Comparison of ENCODE assay signal across 27 cellular contexts in the genomic region with DNA sequence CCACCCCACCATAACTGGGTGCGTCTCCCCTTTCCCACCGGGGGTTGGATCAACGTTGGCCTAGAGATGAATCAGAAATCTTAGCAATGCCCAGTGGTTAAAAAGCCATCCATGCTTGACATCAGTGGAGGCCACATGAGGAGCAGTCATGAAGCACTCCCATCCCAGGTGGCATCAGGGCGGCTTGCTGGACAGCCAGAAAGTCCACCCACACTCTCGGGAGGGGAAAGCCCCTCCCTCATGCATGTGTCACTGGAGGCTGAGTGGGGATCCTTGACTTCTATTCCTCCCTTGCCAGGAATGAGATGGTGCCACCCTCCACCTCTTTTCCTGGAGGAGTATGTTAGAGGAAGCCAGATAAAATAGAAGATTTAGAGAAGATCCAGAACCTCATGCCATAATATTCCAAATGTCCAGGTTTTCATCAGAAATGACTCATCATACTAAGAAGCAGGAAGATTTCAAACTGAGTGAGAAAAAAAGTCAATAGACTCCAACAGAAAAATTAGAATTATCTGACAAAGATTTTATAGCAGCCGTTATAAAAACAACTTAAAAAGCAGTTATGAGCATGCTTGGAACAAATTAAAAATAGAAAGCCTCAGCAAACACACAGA.
DNase-seq lines count a peak whose midpoint lies in the region; ATAC-seq and TF ChIP-seq lines count a peak whose summit lies in the region.
"Had no signal": no experiment of that assay in that cellular context is flagged by ENCODE, and none has a peak within 500 bp of the region (broad histone marks: within the 10 kb centered on the region; RNA-seq: fewer than 3 reads in every experiment).

No MANE protein-coding gene starts in this region.

- H3K4me1 ChIP-seq in SK-N-SH (ENCODE audit: control insufficient read depth in 1 of 2, insufficient read depth in 2 of 2, low read depth in 1 of 2, low read length in 1 of 2): peaks cover 4 to 24% of the 10 kb centered on the region in 2 experiments
- peaks cover 0 to 5% of the 10 kb centered on the region in 2 donors for H3K4me1 ChIP-seq in lung (ENCODE audit: control insufficient read depth in 2 of 2, insufficient read depth in 2 of 2, low read length in 2 of 2)
- H3K4me1 ChIP-seq in uterus: no peaks in the 10 kb centered on the region
- H3K4me1 ChIP-seq in trophoblast cell (ENCODE audit: control insufficient read depth in 1 of 2, insufficient read depth in 2 of 2, low read length in 2 of 2): no peaks in the 10 kb centered on the region

- no peak for TF ChIP-seq POLR2A in uterus (IDR thresholded peaks at IDR 0.05)

- no peak for TF ChIP-seq CTCF in SK-N-SH (IDR thresholded peaks at IDR 0.05)
- TF ChIP-seq CTCF in chondrocyte (IDR thresholded peaks at IDR 0.05): no peak
- no peak for TF ChIP-seq CTCF in lung (IDR thresholded peaks at IDR 0.05; ENCODE audit: control extremely low read depth, extremely low read depth)
- no peak for TF ChIP-seq CTCF in uterus (IDR thresholded peaks at IDR 0.05)

- H3K4ac ChIP-seq in trophoblast cell (ENCODE audit: low read depth, low read length): no peak overlapping the region

- H2BK12ac ChIP-seq in trophoblast cell (ENCODE audit: low read length): no peak overlapping the region

- no peak overlapping the region for H2BK120ac ChIP-seq in trophoblast cell (ENCODE audit: insufficient read depth, low read length, poor library complexity)

- H3K9me3 ChIP-seq in SK-N-SH (no peaks in the 10 kb centered on the region), lung (ENCODE audit: control insufficient read depth in 2 of 2, insufficient read depth in 1 of 2, low read length in 1 of 2) (peaks cover 0 to 6% of the 10 kb centered on the region in 2 donors), uterus (no peaks in the 10 kb centered on the region), trophoblast cell (ENCODE audit: insufficient read depth, low read depth, low read length) (no peaks in the 10 kb centered on the region)
- H3K9me3 ChIP-seq: transverse colon had no signal

- H4K91ac ChIP-seq in trophoblast cell (ENCODE audit: low read depth, low read length): no peak overlapping the region

- POLR2A ChIA-PET in SK-N-SH (lab: Yijun Ruan, JAX): no interaction called here

- H3K27me3 ChIP-seq in SK-N-SH (ENCODE audit: insufficient read depth): no peaks in the 10 kb centered on the region
- H3K27me3 ChIP-seq in lung (ENCODE audit: control insufficient read depth, insufficient read depth): no peaks in the 10 kb centered on the region
- no peaks in the 10 kb centered on the region for H3K27me3 ChIP-seq in uterus
- no peaks in the 10 kb centered on the region for H3K27me3 ChIP-seq in trophoblast cell (ENCODE audit: insufficient read depth, low read length)
- H3K27me3 ChIP-seq: heart right ventricle, transverse colon had no signal

- CTCF ChIA-PET in SK-N-SH (lab: Yijun Ruan, JAX): interaction anchor here (0.6 kb wide), 1 partner anchor 872 kb away, joined by 3 read pairs; no protein-coding TSS in a partner anchor

- intact Hi-C loops in uterus (cut with DNase I; ENCODE audit: low total_unique reads): no loop called here

- H3F3A ChIP-seq in SK-N-SH (replicated peaks; ENCODE audit: insufficient read depth): peaks cover 14% of the 10 kb centered on the region

- TF ChIP-seq RAD21 in SK-N-SH (IDR thresholded peaks at IDR 0.05; ENCODE audit: low read length): no peak

- no peak overlapping the region for H4K8ac ChIP-seq in trophoblast cell (ENCODE audit: low read depth, low read length)

- peak overlapping the region; percentile 67 for H3K27ac Mint-ChIP-seq in chondrocyte (ENCODE audit: unreplicated experiment)
- H3K27ac Mint-ChIP-seq: H9; mesothelial cell of epicardium; stimulated activated naive CD8-positive, alpha-beta T cell treated with anti-CD3 and anti-CD28 coated beads, Interleukin-15, amount 100 ng/mL, for 72 hours had no signal

- peaks cover 56% of the 10 kb centered on the region for H3K4me1 Mint-ChIP-seq in chondrocyte (ENCODE audit: low read depth)
- H3K4me1 Mint-ChIP-seq: central memory CD8-positive, alpha-beta T cell; naive thymus-derived CD4-positive, alpha-beta T cell; stimulated activated naive CD8-positive, alpha-beta T cell treated with anti-CD3 and anti-CD28 coated beads, Interleukin-15, amount 100 ng/mL, for 72 hours had no signal

- H3K36me3 ChIP-seq in SK-N-SH (replicated peaks in 1 of 2; ENCODE audit: control insufficient read depth in 1 of 2, insufficient read depth in 2 of 2, low read length in 1 of 2): no peaks in the 10 kb centered on the region
- no peaks in the 10 kb centered on the region for H3K36me3 ChIP-seq in lung (ENCODE audit: control insufficient read depth in 2 of 2, insufficient read depth in 2 of 2, low read length in 2 of 2)
- H3K36me3 ChIP-seq in uterus: no peaks in the 10 kb centered on the region
- H3K36me3 ChIP-seq in trophoblast cell (ENCODE audit: control insufficient read depth in 1 of 2, insufficient read depth in 2 of 2, low read length in 2 of 2): no peaks in the 10 kb centered on the region
- H3K36me3 ChIP-seq: heart right ventricle, transverse colon had no signal

- no peak overlapping the region for H3K18ac ChIP-seq in trophoblast cell (ENCODE audit: low read length)

- no peak overlapping the region for H2AFZ ChIP-seq in SK-N-SH (ENCODE audit: low read depth)
- H2AFZ ChIP-seq in trophoblast cell (ENCODE audit: insufficient read depth, low read length, poor library complexity): no peak overlapping the region

- no peak overlapping the region for H2AK5ac ChIP-seq in trophoblast cell (ENCODE audit: low read length)

- H2BK5ac ChIP-seq in trophoblast cell (ENCODE audit: low read depth, low read length, poor library complexity): no peak overlapping the region

- H3K79me2 ChIP-seq in SK-N-SH (ENCODE audit: insufficient read depth): no peaks in the 10 kb centered on the region
- H3K79me2 ChIP-seq in trophoblast cell (ENCODE audit: control insufficient read depth, insufficient read depth, low read length, poor library complexity): no peaks in the 10 kb centered on the region

- H3K9ac ChIP-seq in SK-N-SH (no peak overlapping the region), trophoblast cell (ENCODE audit: low read length) (no peak overlapping the region)

- no peaks in the 10 kb centered on the region for H3K79me1 ChIP-seq in trophoblast cell (ENCODE audit: low read length)

- WGBS in SK-N-SH (ENCODE audit: low lambda C conversion rate): 78% methylated on average over 6 of the region's 6 CpGs
- 87 to 89% methylated on average over 6 of the region's 6 CpGs for WGBS in lung, 2 donors
- no CpG with 5 or more reads among the region's 6 CpGs for WGBS in trophoblast cell (ENCODE audit: extremely low coverage, insufficient coverage, insufficient read length)

- H3K4me3 ChIP-seq in SK-N-SH (ENCODE audit: low read depth in 2 of 2, low read length in 1 of 2) (no peak overlapping the region), lung (no peak overlapping the region), uterus (no peak overlapping the region), trophoblast cell (ENCODE audit: low read depth, low read length) (no peak overlapping the region)
- H3K4me3 ChIP-seq: heart right ventricle, transverse colon had no signal

- DNase-seq in SK-N-SH: no peak
- DNase-seq in chondrocyte (ENCODE audit: low spot score): no peak
- DNase-seq in lung (ENCODE audit: low spot score): no peak
- peak; percentile 64 to 72 for DNase-seq in uterus
- DNase-seq in activated CD8-positive, alpha-beta memory T cell treated with anti-CD3 and anti-CD28 coated beads, Interleukin-2, amount 50 U/mL, for 48 hours: no peak
- DNase-seq in trophoblast cell: no peak
- DNase-seq: activated CD4-positive, alpha-beta T cell treated with anti-CD3 and anti-CD28 coated beads for 48 hours; activated naive CD4-positive, alpha-beta T cell treated with Interleukin-2 at 50 U/mL for 16 hours; activated T-cell treated with anti-CD3 and anti-CD28 coated beads, Interleukin-2, amount 50 U/mL, for 48 hours; amygdala; DMS79 treated with DMSO at 0.1 percent for 48 hours; H9; heart right ventricle; Kasumi-1; naive thymus-derived CD4-positive, alpha-beta T cell; NCI-H1694 treated with DMSO at 0.1 percent for 48 hours; NCI-H526; stimulated activated CD4-positive, alpha-beta T cell treated with anti-CD3 and anti-CD28 coated beads, Interleukin-12 subunit alpha, Interleukin-12 subunit beta, amount 100 ng/mL, for 4 hours; stimulated activated CD4-positive, alpha-beta T cell treated with anti-CD3 and anti-CD28 coated beads, Interleukin-4, amount 100 ng/mL, for 4 hours; stimulated activated naive CD8-positive, alpha-beta T cell treated with anti-CD3 and anti-CD28 coated beads, Interleukin-15, amount 100 ng/mL, for 72 hours; transverse colon had no signal

- H4K12ac ChIP-seq in trophoblast cell (ENCODE audit: low read depth, low read length): no peak overlapping the region

- H3K23ac ChIP-seq in trophoblast cell (ENCODE audit: low read length): no peak overlapping the region

- no peaks in the 10 kb centered on the region for H3K27me3 Mint-ChIP-seq in chondrocyte (ENCODE audit: low read depth)
- H3K27me3 Mint-ChIP-seq: central memory CD8-positive, alpha-beta T cell; stimulated activated naive CD8-positive, alpha-beta T cell treated with anti-CD3 and anti-CD28 coated beads, Interleukin-15, amount 100 ng/mL, for 72 hours had no signal

- no peak overlapping the region for H3K4me3 Mint-ChIP-seq in chondrocyte (ENCODE audit: unreplicated experiment)
- H3K4me3 Mint-ChIP-seq: central memory CD8-positive, alpha-beta T cell; H9; mesothelial cell of epicardium; naive thymus-derived CD4-positive, alpha-beta T cell; stimulated activated naive CD8-positive, alpha-beta T cell treated with anti-CD3 and anti-CD28 coated beads, Interleukin-15, amount 100 ng/mL, for 72 hours had no signal

- no peak for TF ChIP-seq EP300 in SK-N-SH (IDR thresholded peaks at IDR 0.05; ENCODE audit: borderline replicate concordance in 1 of 2, low read depth in 1 of 2, low read length in 1 of 2)

- H3K36me3 Mint-ChIP-seq in chondrocyte (ENCODE audit: low read depth): no peaks in the 10 kb centered on the region
- H3K36me3 Mint-ChIP-seq: mesothelial cell of epicardium had no signal

- no peak for ATAC-seq in SK-N-SH treated with all-trans-retinoic acid at 6 μM for 48 hours
- peak; percentile 47 for ATAC-seq in lung (ENCODE audit: insufficient read depth, low FRiP score)
- ATAC-seq in GM19035 (IDR thresholded peaks at IDR 0.05; ENCODE audit: unreplicated experiment): no peak
- ATAC-seq: naive thymus-derived CD4-positive, alpha-beta T cell; stimulated activated naive CD8-positive, alpha-beta T cell treated with anti-CD3 and anti-CD28 coated beads, Interleukin-15, amount 100 ng/mL, for 72 hours had no signal

- H3K27ac ChIP-seq in SK-N-SH (ENCODE audit: low read depth in 2 of 2, low read length in 1 of 2) (no peak overlapping the region), lung (ENCODE audit: low read depth in 1 of 2, low read length in 1 of 2) (no peak overlapping the region), uterus (peak overlapping the region; percentile 64 to 82), trophoblast cell (ENCODE audit: low read depth, low read length) (no peak overlapping the region)
- H3K27ac ChIP-seq: 22Rv1, heart right ventricle, VCaP had no signal

- H3K9me3 Mint-ChIP-seq in chondrocyte (ENCODE audit: low read depth): peaks cover 14% of the 10 kb centered on the region
- H3K9me3 Mint-ChIP-seq: central memory CD8-positive, alpha-beta T cell had no signal

- no peak overlapping the region for H3K4me2 ChIP-seq in SK-N-SH
- no peak overlapping the region for H3K4me2 ChIP-seq in trophoblast cell (ENCODE audit: low read length)

- H3K14ac ChIP-seq in trophoblast cell (ENCODE audit: low read length): no peak overlapping the region

- no peaks in the 10 kb centered on the region for H3K9me2 ChIP-seq in SK-N-SH

- H4K20me1 ChIP-seq in SK-N-SH (ENCODE audit: insufficient read depth): no peaks in the 10 kb centered on the region

Comparison
In these comparisons a context has a peak if more than half of its experiments do, and no peak if none do; other contexts are left out.
1. DNase-seq: peak in uterus (2 of 2); none in SK-N-SH (single experiment), chondrocyte (single experiment), lung (single experiment), activated CD8-positive, alpha-beta memory T cell treated with anti-CD3 and anti-CD28 coated beads, Interleukin-2, amount 50 U/mL, for 48 hours (single experiment) and trophoblast cell (0 of 2).
2. H3K27ac ChIP-seq: peak in uterus (2 of 2); none in SK-N-SH (0 of 2), lung (0 of 2) and trophoblast cell (single experiment).